Comparison of ENCODE assay signal across 8 cellular contexts in genomic region chr17:54968259-54968953, GRCh38. TPM values are rescaled to one million over a fixed set of nuclear protein-coding genes. Genes with fewer than 3 reads are reported as not detected.
DNase-seq lines count a peak whose midpoint lies in the region; ATAC-seq and TF ChIP-seq lines count a peak whose summit lies in the region.

A gene with protein sequence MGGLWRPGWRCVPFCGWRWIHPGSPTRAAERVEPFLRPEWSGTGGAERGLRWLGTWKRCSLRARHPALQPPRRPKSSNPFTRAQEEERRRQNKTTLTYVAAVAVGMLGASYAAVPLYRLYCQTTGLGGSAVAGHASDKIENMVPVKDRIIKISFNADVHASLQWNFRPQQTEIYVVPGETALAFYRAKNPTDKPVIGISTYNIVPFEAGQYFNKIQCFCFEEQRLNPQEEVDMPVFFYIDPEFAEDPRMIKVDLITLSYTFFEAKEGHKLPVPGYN (minus strand): TSS chr17:54968654. CDS start chr17:54968646, 8 bp downstream.
Gene STXBP4, plus strand, starts transcription at chr17:54968765. Its CDS starts 17,455 bp downstream, at chr17:54986220.

- H2AFZ ChIP-seq in mesenchymal stem cell (ENCODE audit: low read depth, low read length) = peak within 1 kb of the TSS; percentile 92

- 0% methylated on average over 19 to 56 of the region's 56 CpGs for WGBS in endodermal cell (ENCODE audit: insufficient coverage in 1 of 2, insufficient read length in 1 of 2), 2 experiments
- under 1% methylated on average over 53 of the region's 56 CpGs for WGBS in mesenchymal stem cell

- H3K27ac Mint-ChIP-seq in endodermal cell = no peak within 1 kb of the TSS

- H3K23ac ChIP-seq in mesenchymal stem cell (ENCODE audit: low read length in 2 of 2) = no peak within 1 kb of the TSS

- H4K91ac ChIP-seq in mesenchymal stem cell (ENCODE audit: low read length) = no peak within 1 kb of the TSS

- no peaks in the 10 kb centered on the region for H3K27me3 ChIP-seq in endodermal cell (ENCODE audit: control insufficient read depth, insufficient read depth, low read length, poor library complexity, severe bottlenecking)
- no peaks in the 10 kb centered on the region for H3K27me3 ChIP-seq in mesenchymal stem cell (ENCODE audit: control insufficient read depth in 1 of 2, insufficient read depth in 1 of 2, low read length in 2 of 2)

- peak within 1 kb of the TSS; percentile 85 to 88 for H3K18ac ChIP-seq in mesenchymal stem cell (ENCODE audit: low read depth in 1 of 2, low read length in 2 of 2)

- peak within 1 kb of the TSS in 1 of 2 experiments; percentile 92 for H3K14ac ChIP-seq in mesenchymal stem cell (ENCODE audit: low read length in 2 of 2)

- no peak within 1 kb of the TSS for H2BK15ac ChIP-seq in mesenchymal stem cell (ENCODE audit: low read depth, poor library complexity, severe bottlenecking)

- peak within 1 kb of the TSS; percentile 68 for H2AK5ac ChIP-seq in mesenchymal stem cell (ENCODE audit: low read length, severe bottlenecking)

- H3K9me3 Mint-ChIP-seq in endodermal cell = no peaks in the 10 kb centered on the region

- H3K4me3 Mint-ChIP-seq in endodermal cell = no peak within 1 kb of the TSS

- H3K4me1 ChIP-seq in endodermal cell (ENCODE audit: control insufficient read depth, insufficient read depth, low read length) (peaks cover 3% of the 10 kb centered on the region), mesenchymal stem cell (ENCODE audit: control insufficient read depth, insufficient read depth, low read depth, low read length) (peaks cover 2% of the 10 kb centered on the region)

- H3K36me3 ChIP-seq in endodermal cell (ENCODE audit: control insufficient read depth, insufficient read depth, low read length) (peaks cover 32% of the 10 kb centered on the region), mesenchymal stem cell (ENCODE audit: control insufficient read depth in 1 of 2, insufficient read depth in 2 of 2, low read depth in 1 of 2, low read length in 2 of 2) (peaks cover 0 to 16% of the 10 kb centered on the region in 2 experiments)

- H3K9me3 ChIP-seq in endodermal cell (ENCODE audit: control insufficient read depth, low read length) (no peaks in the 10 kb centered on the region), mesenchymal stem cell (ENCODE audit: control insufficient read depth, low read length) (no peaks in the 10 kb centered on the region)

- in situ Hi-C loops in Caki2 (cut with HindIII; ENCODE audit: low pct_unique_long_range_greater_than_20kb, low sequenced_read_pairs) = no loop called here

- H3K4ac ChIP-seq in mesenchymal stem cell (ENCODE audit: low read depth in 1 of 2, low read length in 2 of 2) = peak within 1 kb of the TSS in 1 of 2 experiments; percentile 56

- no peak within 1 kb of the TSS for H2BK120ac ChIP-seq in mesenchymal stem cell (ENCODE audit: low read depth, low read length)

- DNase-seq in Caki2 (ENCODE audit: low read depth) (peak; percentile 96), HT1080 (ENCODE audit: low read depth) (peak; percentile 95), endodermal cell (peak; percentile 99), mesenchymal stem cell (peak; percentile 97)
- DNase-seq in NK-92 treated with Interleukin-12 subunit alpha and Interleukin-12 subunit beta, amount 100 ng/mL, for 24 hours (lab: John Stamatoyannopoulos, UW) = peak; percentile 81
- DNase-seq in activated CD8-positive, alpha-beta memory T cell treated with anti-CD3 and anti-CD28 coated beads for 48 hours (ENCODE audit: low read depth in 2 of 3, low spot score in 2 of 3) = peak; percentile 82 to 84 (median 83)
- peak; percentile 81 for DNase-seq in stimulated activated CD8-positive, alpha-beta memory T cell treated with anti-CD3 and anti-CD28 coated beads, Interleukin-12 subunit alpha, Interleukin-12 subunit beta, amount 100 ng/mL, for 24 hours (ENCODE audit: extremely low read depth)

- H4K8ac ChIP-seq in mesenchymal stem cell (ENCODE audit: low read length) = peak within 1 kb of the TSS; percentile 96

- H3K79me1 ChIP-seq in mesenchymal stem cell (replicated peaks; ENCODE audit: low read length, poor library complexity, severe bottlenecking) = peaks cover 6% of the 10 kb centered on the region

- H3K27ac ChIP-seq in endodermal cell (ENCODE audit: low read depth, low read length) = peak within 1 kb of the TSS; percentile 83
- peak within 1 kb of the TSS; percentile 94 for H3K27ac ChIP-seq in mesenchymal stem cell (ENCODE audit: low read length, poor library complexity, severe bottlenecking)

- no peaks in the 10 kb centered on the region for H3K27me3 Mint-ChIP-seq in endodermal cell (ENCODE audit: insufficient read depth)

- peaks cover 22% of the 10 kb centered on the region for H3K4me1 Mint-ChIP-seq in endodermal cell

- peak; percentile 69 for TF ChIP-seq CTCF in endodermal cell (conservative IDR thresholded peaks at IDR 0.05)

- peak within 1 kb of the TSS in 1 of 2 experiments; percentile 17 for H2BK12ac ChIP-seq in mesenchymal stem cell (ENCODE audit: low read length in 2 of 2)

- peak within 1 kb of the TSS; percentile 99 for H3K4me3 ChIP-seq in endodermal cell (ENCODE audit: low read length)
- H3K4me3 ChIP-seq in mesenchymal stem cell (ENCODE audit: insufficient read depth in 1 of 2, low read depth in 1 of 2, low read length in 2 of 2) = peak within 1 kb of the TSS; percentile 93 to 98

- peak within 1 kb of the TSS; percentile 85 for H3K4me2 ChIP-seq in mesenchymal stem cell (ENCODE audit: low read length, poor library complexity, severe bottlenecking)

- H3K36me3 Mint-ChIP-seq in endodermal cell (ENCODE audit: low read depth) = peaks cover 28% of the 10 kb centered on the region

- H3K9ac ChIP-seq in endodermal cell (ENCODE audit: extremely low read depth, low read length, poor library complexity, severe bottlenecking) = peak within 1 kb of the TSS; percentile 91
- peak within 1 kb of the TSS; percentile 96 for H3K9ac ChIP-seq in mesenchymal stem cell (ENCODE audit: low read length)

- ATAC-seq in GM21381 (IDR thresholded peaks at IDR 0.05; ENCODE audit: unreplicated experiment) = peak; percentile 86

- peak within 1 kb of the TSS; percentile 33 for H2BK5ac ChIP-seq in mesenchymal stem cell (ENCODE audit: low read depth, low read length, poor library complexity, severe bottlenecking)

RNA-seq across cellular contexts. Expression of the first gene that starts in this region (rescaled TPM):
- 80.2 and 100 TPM in 2 replicates for total RNA-seq in Caki2 (2014; rRNA removed; shearing (Covaris generic); ENCODE audit: low replicate concordance)
- total RNA-seq in HT1080 (2014; rRNA removed; shearing (Covaris generic)) = 62.6 and 83.5 TPM in 2 replicates
- polyA plus RNA-seq in HT1080 (2015; cell fraction: cytosol; rRNA removed) = 41.9 and 44.0 TPM in 2 replicates
- polyA plus RNA-seq in HT1080 (2015; cell fraction: nucleus; rRNA removed) = 33.4 and 40.5 TPM in 2 replicates
- total RNA-seq in endodermal cell = 10 to 100 TPM; 85.3 to 86.2 TPM
- polyA plus RNA-seq in endodermal cell (2013, experiment 1 of 2) = 57.1 TPM
- 61.5 TPM for polyA plus RNA-seq in endodermal cell (2013, experiment 2 of 2)
- 41.2 TPM for polyA plus RNA-seq in mesenchymal stem cell (2013, experiment 1 of 2)
- 39.8 TPM for polyA plus RNA-seq in mesenchymal stem cell (2013, experiment 2 of 2)

RNA-seq across cellular contexts. Expression of gene STXBP4, which starts in this region (rescaled TPM):
- 1.1 and 2.1 TPM in 2 replicates for total RNA-seq in Caki2 (2014; rRNA removed; shearing (Covaris generic); ENCODE audit: low replicate concordance)
- 1.9 and 4.6 TPM in 2 replicates for total RNA-seq in HT1080 (2014; rRNA removed; shearing (Covaris generic))
- polyA plus RNA-seq in HT1080 (2015; cell fraction: cytosol; rRNA removed) = 2.3 and 5.8 TPM in 2 replicates
- 8.8 and 15.4 TPM in 2 replicates for polyA plus RNA-seq in HT1080 (2015; cell fraction: nucleus; rRNA removed)
- 10 to 100 TPM; 15.5 to 18.0 TPM for total RNA-seq in endodermal cell
- polyA plus RNA-seq in endodermal cell (2013, experiment 1 of 2) = 9.2 TPM
- 10.4 TPM for polyA plus RNA-seq in endodermal cell (2013, experiment 2 of 2)
- polyA plus RNA-seq in mesenchymal stem cell (2013, experiment 1 of 2) = 4.7 TPM
- polyA plus RNA-seq in mesenchymal stem cell (2013, experiment 2 of 2) = 5.6 TPM

Comparison
In these comparisons a context has a peak if more than half of its experiments do, and no peak if none do; other contexts are left out.
1. Peak in every context shown above with its lines: DNase-seq, ATAC-seq, H3K4me3 ChIP-seq and H3K27ac ChIP-seq.